In the genomic region with DNA sequence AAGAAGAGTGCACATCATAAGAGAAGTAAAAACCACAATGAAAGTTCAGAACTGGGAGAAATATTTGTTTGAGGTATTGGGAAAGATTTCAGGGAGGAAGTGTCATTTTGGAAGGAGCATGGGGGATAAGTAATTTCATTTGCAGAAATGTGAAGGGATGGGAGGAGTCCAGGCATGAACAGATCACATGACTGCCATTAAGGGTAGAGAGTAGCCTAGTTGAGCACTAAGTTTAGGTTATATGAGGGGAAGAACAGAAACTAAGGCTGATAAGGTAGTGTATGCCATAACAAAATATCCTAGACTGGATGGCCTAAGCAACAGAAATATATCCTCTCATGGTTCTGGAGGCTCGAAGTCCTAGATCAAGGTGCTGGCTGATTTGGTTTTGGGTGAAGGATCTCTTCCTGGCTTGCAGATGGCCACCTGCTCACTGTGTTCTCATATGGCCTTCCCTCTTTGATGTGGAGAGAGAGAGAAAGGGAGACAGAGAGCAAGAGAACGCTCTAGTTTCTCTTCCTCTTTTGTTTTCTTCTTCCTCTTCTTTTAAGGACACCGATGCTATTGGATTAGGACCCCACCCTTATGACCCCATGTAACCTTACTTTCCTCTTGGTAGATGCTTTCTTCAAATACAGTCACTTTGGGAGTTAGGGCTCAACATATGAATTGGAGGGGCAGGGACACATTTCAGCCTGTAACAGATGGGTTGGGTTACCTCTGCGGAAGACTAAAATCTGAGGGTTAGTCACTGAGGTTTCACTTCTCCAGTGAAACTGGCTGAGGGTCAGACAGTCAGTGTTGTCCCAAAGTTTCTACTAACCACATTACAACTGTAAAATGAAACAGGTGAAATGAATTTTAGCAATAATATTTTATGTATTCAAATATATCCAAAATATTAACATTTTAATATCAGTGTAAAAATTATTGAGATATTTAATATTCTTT, we compare ENCODE assay signal across 9 cellular contexts.
DNase-seq lines count a peak whose midpoint lies in the region; ATAC-seq and TF ChIP-seq lines count a peak whose summit lies in the region.
"Had no signal": no experiment of that assay in that cellular context is flagged by ENCODE, and none has a peak within 500 bp of the region (broad histone marks: within the 10 kb centered on the region; RNA-seq: fewer than 3 reads in every experiment).

No MANE protein-coding gene starts in this region.

- no peak overlapping the region for H3K4me3 ChIP-seq in suprapubic skin
- H3K4me3 ChIP-seq in CD4-positive, alpha-beta memory T cell (ENCODE audit: low read length in 2 of 2), result no peak overlapping the region

- no peak for TF ChIP-seq EP300 in suprapubic skin (IDR thresholded peaks at IDR 0.05)

- H3K27ac Mint-ChIP-seq in CD4-positive, alpha-beta memory T cell, result no peak overlapping the region

- no peaks in the 10 kb centered on the region for H3K27me3 ChIP-seq in suprapubic skin
- no peaks in the 10 kb centered on the region for H3K27me3 ChIP-seq in CD4-positive, alpha-beta memory T cell (ENCODE audit: insufficient read depth, low read length)

- H3K4me1 Mint-ChIP-seq in CD4-positive, alpha-beta memory T cell, result peaks cover 0 to 7% (median 5%) of the 10 kb centered on the region in 4 donors

- DNase-seq in NOMO-1 treated with DMSO at 0.1 percent for 48 hours (lab: John Stamatoyannopoulos, UW; ENCODE audit: unreplicated experiment) (peak; percentile 97), suprapubic skin (ENCODE audit: low spot score in 2 of 2) (no peak), SW 1271 (lab: John Stamatoyannopoulos, UW) (no peak)
- no peak for DNase-seq in CD4-positive, alpha-beta memory T cell
- DNase-seq in activated CD8-positive, alpha-beta memory T cell treated with anti-CD3 and anti-CD28 coated beads for 24 hours, result no peak
- DNase-seq: activated gamma-delta T cell; stimulated activated naive CD4-positive, alpha-beta T cell had no signal

- no peaks in the 10 kb centered on the region for H3K9me3 ChIP-seq in suprapubic skin
- H3K9me3 ChIP-seq in CD4-positive, alpha-beta memory T cell (ENCODE audit: control insufficient read depth in 1 of 2, low read length in 2 of 2), result no peaks in the 10 kb centered on the region

- ATAC-seq in GM19324 (IDR thresholded peaks at IDR 0.05; ENCODE audit: low FRiP score, unreplicated experiment), result peak; percentile 88
- ATAC-seq in HG02885 (IDR thresholded peaks at IDR 0.05; ENCODE audit: poor library complexity, unreplicated experiment), result peak; percentile 85

- H3K27me3 Mint-ChIP-seq in CD4-positive, alpha-beta memory T cell, result peaks cover 15 to 23% of the 10 kb centered on the region in 2 donors

- intact Hi-C loops in CD4-positive, alpha-beta memory T cell (cut with micrococcal nuclease), result no loop called here

- no peak for TF ChIP-seq POLR2A in suprapubic skin (IDR thresholded peaks at IDR 0.05)

- no peaks in the 10 kb centered on the region for H3K36me3 Mint-ChIP-seq in CD4-positive, alpha-beta memory T cell

- POLR2A ChIA-PET in CD4-positive, alpha-beta memory T cell (lab: Charles Lee; ENCODE audit: partially characterized antibody), result no interaction called here

- CTCF ChIA-PET in CD4-positive, alpha-beta memory T cell (lab: Charles Lee; ENCODE audit: partially characterized antibody), result interaction anchor here (1.1 to 23.6 kb wide), 2 partner anchors 523 to 527 kb away, joined by 3 to 733 read pairs; no protein-coding TSS in a partner anchor

- no peaks in the 10 kb centered on the region for H3K9me3 Mint-ChIP-seq in CD4-positive, alpha-beta memory T cell

- 77% methylated on average over 4 of the region's 4 CpGs for WGBS in suprapubic skin

- TF ChIP-seq CTCF in suprapubic skin (IDR thresholded peaks at IDR 0.05), result no peak

- H3K4me1 ChIP-seq in suprapubic skin, result peaks cover 20% of the 10 kb centered on the region
- no peaks in the 10 kb centered on the region for H3K4me1 ChIP-seq in CD4-positive, alpha-beta memory T cell (ENCODE audit: insufficient read depth, low read length)

- no peaks in the 10 kb centered on the region for H3K36me3 ChIP-seq in suprapubic skin
- H3K36me3 ChIP-seq in CD4-positive, alpha-beta memory T cell (ENCODE audit: insufficient read depth, low read length), result no peaks in the 10 kb centered on the region

- H3K27ac ChIP-seq in suprapubic skin, result peak overlapping the region; percentile 81
- no peak overlapping the region for H3K27ac ChIP-seq in CD4-positive, alpha-beta memory T cell (ENCODE audit: low read depth, low read length)

- no peak overlapping the region for H3K4me3 Mint-ChIP-seq in CD4-positive, alpha-beta memory T cell
